1 cellular context compared by ENCODE assay signal in the genomic region with DNA sequence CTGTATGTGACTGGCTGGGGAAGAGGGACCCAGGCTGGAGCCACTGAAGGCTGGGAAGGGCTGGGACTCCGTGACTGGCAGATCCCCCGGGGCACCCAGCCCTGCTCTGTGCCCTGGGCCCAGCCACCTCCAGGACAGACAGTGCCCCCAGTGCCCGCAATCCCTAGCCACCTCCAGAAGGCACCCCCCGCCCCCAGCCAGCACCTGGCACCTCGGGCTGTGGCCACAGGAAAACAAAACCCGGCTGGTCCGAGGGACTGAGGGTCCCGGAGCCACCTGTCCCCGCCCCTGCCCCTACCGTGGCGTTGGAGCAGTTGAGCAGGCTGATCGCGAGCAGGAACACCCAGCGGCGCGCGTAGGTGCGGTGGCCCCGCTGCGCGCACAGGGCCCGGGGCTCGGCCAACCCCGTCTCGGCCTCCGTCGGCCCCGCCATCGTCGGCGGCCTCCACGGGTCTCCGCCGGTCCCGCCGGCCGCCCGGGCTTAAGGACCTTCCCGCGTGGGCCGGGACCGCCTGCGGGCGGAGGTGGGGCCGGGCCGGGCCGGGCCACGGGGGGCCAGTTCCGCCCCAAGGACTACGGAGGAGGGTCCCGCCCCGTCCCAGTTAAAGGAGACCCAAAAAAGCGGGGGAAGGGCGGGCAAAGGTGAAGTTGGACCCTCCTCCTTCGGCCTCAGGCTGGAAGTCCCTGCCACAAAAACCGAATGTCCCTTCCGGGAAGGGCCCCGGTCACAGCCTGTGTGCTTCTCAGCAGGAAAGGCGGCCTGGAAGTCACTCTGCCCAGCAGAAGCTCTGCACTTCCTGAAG.
TF ChIP-seq lines count a peak whose summit lies in the region.

TSS of gene SLC49A3 (minus strand) at position 457 of the 803 bp plus-strand sequence. CDS start at position 433, 24 bp downstream.

TF ChIP-seq in K562, 482 proteins besides CTCF, POLR2A, EP300 and RAD21 (continued from another document):
- TF ChIP-seq IRF9 (tag; IDR thresholded peaks at IDR 0.05) = no peak
TF ChIP-seq in K562: peak in this region for 0.
